9 cellular contexts compared by ENCODE assay signal in genomic region chr11:88508808-88509581, GRCh38.
A peak's percentile ranks its signal among the peaks of the same experiment; 100 is the strongest.
DNase-seq lines count a peak whose midpoint lies in the region; TF ChIP-seq lines count a peak whose summit lies in the region.
"Had no signal": no experiment of that assay in that cellular context is flagged by ENCODE, and none has a peak within 500 bp of the region (broad histone marks: within the 10 kb centered on the region; RNA-seq: fewer than 3 reads in every experiment).

No MANE protein-coding gene starts in this region.

- DNase-seq in GM13977 (ENCODE audit: low spot score) (peak; percentile 49), chondrocyte (ENCODE audit: low spot score) (no peak), lung microvascular endothelial cell (ENCODE audit: low read depth in 2 of 2) (peak; percentile 53 to 57), tibial nerve (ENCODE audit: low spot score in 2 of 2) (no peak), caudate nucleus (lab: John Stamatoyannopoulos, UW) (no peak), AG08395 (ENCODE audit: low spot score) (no peak), pons (ENCODE audit: low spot score) (no peak)

- H3K4me1 ChIP-seq in HUES64 (ENCODE audit: insufficient read depth, low read length) (peaks cover 35% of the 10 kb centered on the region), tibial nerve (peaks cover 0 to 12% (median 0%) of the 10 kb centered on the region in 4 donors)

- H3K4me3 Mint-ChIP-seq in chondrocyte (ENCODE audit: unreplicated experiment): peak overlapping the region; percentile 45

- no peak for TF ChIP-seq EP300 in tibial nerve (IDR thresholded peaks at IDR 0.05)

- H3K27me3 ChIP-seq in HUES64 (ENCODE audit: insufficient read depth, low read length): peaks cover 44% of the 10 kb centered on the region
- H3K27me3 ChIP-seq in tibial nerve: peaks cover 0 to 15% of the 10 kb centered on the region in 2 donors

- in situ Hi-C loops in GM13977 (cut with MboI; ENCODE audit: low pct_unique_long_range_greater_than_20kb, low sequenced_read_pairs, unreplicated experiment): no loop called here

- no peak overlapping the region for H3K27ac Mint-ChIP-seq in chondrocyte (ENCODE audit: unreplicated experiment)
- H3K27ac Mint-ChIP-seq: IgD-negative memory B cell had no signal

- H3K9ac ChIP-seq in HUES64 (ENCODE audit: low read depth, low read length): peak overlapping the region; percentile 66

- H3K36me3 ChIP-seq in HUES64 (ENCODE audit: insufficient read depth, low read length): no peaks in the 10 kb centered on the region
- no peaks in the 10 kb centered on the region for H3K36me3 ChIP-seq in tibial nerve

- no peak for TF ChIP-seq POLR2A in tibial nerve (IDR thresholded peaks at IDR 0.05)

- H3K9me3 Mint-ChIP-seq in chondrocyte (ENCODE audit: low read depth): no peaks in the 10 kb centered on the region

- peak overlapping the region; percentile 57 for H3K4me3 ChIP-seq in HUES64 (ENCODE audit: low read length)
- peak overlapping the region; percentile 16 to 45 (median 40) for H3K4me3 ChIP-seq in tibial nerve

- WGBS in HUES64: 2% methylated on average over 78 of the region's 78 CpGs
- 10 to 47% methylated on average over 4 to 58 of the region's 78 CpGs for WGBS in tibial nerve, 2 donors

- H3K36me3 Mint-ChIP-seq in chondrocyte (ENCODE audit: low read depth): peaks cover 1% of the 10 kb centered on the region

- H3K9me3 ChIP-seq in HUES64 (ENCODE audit: insufficient read depth, low read depth, low read length) (no peaks in the 10 kb centered on the region), tibial nerve (no peaks in the 10 kb centered on the region)

- H3K27ac ChIP-seq in HUES64 (ENCODE audit: low read depth, low read length): no peak overlapping the region
- peak overlapping the region in 1 of 4 donors; percentile 1 for H3K27ac ChIP-seq in tibial nerve
- H3K27ac ChIP-seq in caudate nucleus (ENCODE audit: low read depth, low read length): no peak overlapping the region

- peaks cover 6% of the 10 kb centered on the region for H3K4me1 Mint-ChIP-seq in chondrocyte (ENCODE audit: low read depth)

- TF ChIP-seq CTCF in GM13977 (IDR thresholded peaks at IDR 0.05; ENCODE audit: extremely low read depth, insufficient read depth, missing control alignments): no peak
- TF ChIP-seq CTCF in chondrocyte (IDR thresholded peaks at IDR 0.05): no peak
- TF ChIP-seq CTCF in tibial nerve (IDR thresholded peaks at IDR 0.05): no peak

- H3K27me3 Mint-ChIP-seq in chondrocyte (ENCODE audit: low read depth): peaks cover 45% of the 10 kb centered on the region

Comparison
In these comparisons a context has a peak if more than half of its experiments do, and no peak if none do; other contexts are left out.
1. DNase-seq: peak in GM13977 (single experiment) and lung microvascular endothelial cell (2 of 2); none in chondrocyte (single experiment), tibial nerve (0 of 2), caudate nucleus (0 of 61), AG08395 (single experiment) and pons (single experiment).